ENCODE assay signal across 14 cellular contexts in the genomic region with DNA sequence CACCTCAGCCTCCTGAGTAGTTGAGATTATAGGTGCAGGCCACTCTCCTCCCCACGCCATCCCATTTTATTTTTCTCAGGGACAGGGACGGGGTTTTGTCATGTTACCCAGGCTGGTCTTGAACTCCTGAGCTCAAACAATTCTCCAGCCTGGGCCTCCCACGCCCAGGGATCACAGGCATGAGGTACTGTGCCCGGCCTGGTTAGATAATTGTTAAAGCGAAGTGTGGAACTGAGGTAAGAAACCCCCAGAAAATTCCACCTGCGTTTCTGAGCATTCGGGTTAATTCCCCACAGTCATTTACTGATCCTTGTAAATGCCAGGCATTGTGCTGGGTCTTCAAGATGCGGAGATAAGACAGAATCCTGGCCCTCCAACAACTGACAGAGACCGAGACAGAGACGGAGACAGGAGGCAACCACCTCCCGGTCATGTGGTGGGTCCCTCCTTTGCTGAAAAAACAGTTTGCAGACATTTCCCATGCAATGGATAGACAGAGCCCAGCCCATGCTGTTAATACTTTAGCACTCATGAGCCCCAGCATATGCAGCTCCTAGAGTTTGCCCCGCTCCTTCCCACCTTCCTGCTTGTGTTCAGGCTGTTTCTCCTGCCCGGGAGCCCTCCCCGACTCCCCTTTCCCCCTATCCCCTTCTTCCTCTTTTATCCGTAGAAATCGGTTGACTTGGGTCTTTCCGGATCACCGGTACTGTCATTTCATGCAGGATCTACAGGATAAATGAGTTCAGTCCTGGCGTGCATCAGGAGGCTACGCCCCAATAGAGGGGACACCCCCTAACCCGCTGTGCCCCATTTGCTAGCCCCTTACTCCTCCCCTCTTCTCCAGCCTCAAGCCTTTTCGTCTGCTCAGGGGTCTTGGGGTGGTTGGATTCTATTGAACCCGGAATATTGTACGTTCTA. TPM values are rescaled to one million over a fixed set of nuclear protein-coding genes. Genes with fewer than 3 reads are reported as not detected.
DNase-seq lines count a peak whose midpoint lies in the region; ATAC-seq and TF ChIP-seq lines count a peak whose summit lies in the region.
"Had no signal": no experiment of that assay in that cellular context is flagged by ENCODE, and none has a peak within 500 bp of the region (broad histone marks: within the 10 kb centered on the region; RNA-seq: fewer than 3 reads in every experiment).

No MANE protein-coding gene starts in this region.

- peaks cover 5 to 24% (median 7%) of the 10 kb centered on the region in 3 donors for H3K4me1 Mint-ChIP-seq in CD8-positive, alpha-beta memory T cell

- intact Hi-C loops in Right ventricle myocardium inferior (cut with DNase I) (no loop called here), psoas muscle (cut with DNase I) (loop anchor here in 1 of 2 donors (5.0 kb wide), 1 partner anchor 92 kb away; no protein-coding TSS in a partner anchor)

- H3K4me1 ChIP-seq in right atrium auricular region, result peaks cover 0 to 32% of the 10 kb centered on the region in 2 donors
- peaks cover 11% of the 10 kb centered on the region for H3K4me1 ChIP-seq in psoas muscle
- peaks cover 12% of the 10 kb centered on the region for H3K4me1 ChIP-seq in CD8-positive, alpha-beta memory T cell (ENCODE audit: insufficient read depth, low read length)

- H3K4me3 ChIP-seq in right atrium auricular region (peak overlapping the region; percentile 36 to 92), psoas muscle (peak overlapping the region; percentile 98)
- H3K4me3 ChIP-seq in CD8-positive, alpha-beta memory T cell (ENCODE audit: low read length), result no peak overlapping the region

- H3K36me3 ChIP-seq in right atrium auricular region (peaks cover 29% of the 10 kb centered on the region), psoas muscle (ENCODE audit: insufficient read depth in 1 of 2, low read depth in 1 of 2) (peaks cover 0 to 14% of the 10 kb centered on the region in 2 donors)
- no peaks in the 10 kb centered on the region for H3K36me3 ChIP-seq in CD8-positive, alpha-beta memory T cell (ENCODE audit: insufficient read depth, low read length)

- no peak overlapping the region for H3K27ac Mint-ChIP-seq in CD8-positive, alpha-beta memory T cell

- CTCF ChIA-PET in RWPE1 (lab: Yijun Ruan, JAX), result interaction anchor here (0.6 to 2.7 kb wide), 4 partner anchors 34 to 216 kb away, joined by 3 to 22 read pairs (median 8); no protein-coding TSS in a partner anchor
- CTCF ChIA-PET in CD8-positive, alpha-beta memory T cell (lab: Charles Lee), result interaction anchor here (1.6 to 7.7 kb wide), 4 partner anchors 33 to 210 kb away, joined by 5 to 87 read pairs (median 32); a partner anchor contains a TSS

- H3K27me3 ChIP-seq in right atrium auricular region (no peaks in the 10 kb centered on the region), layer of hippocampus (ENCODE audit: control insufficient read depth, insufficient read depth, low read length) (no peaks in the 10 kb centered on the region), psoas muscle (ENCODE audit: insufficient read depth in 3 of 3, low read length in 2 of 3) (no peaks in the 10 kb centered on the region)
- H3K27me3 ChIP-seq in CD8-positive, alpha-beta memory T cell (ENCODE audit: insufficient read depth, low read length, poor library complexity, severe bottlenecking), result peaks cover 4% of the 10 kb centered on the region

- H3K27ac ChIP-seq in right atrium auricular region, result peak overlapping the region; percentile 79 to 99
- H3K27ac ChIP-seq in layer of hippocampus (ENCODE audit: low read depth, low read length), result peak overlapping the region; percentile 52
- H3K27ac ChIP-seq in psoas muscle, result peak overlapping the region; percentile 18
- H3K27ac ChIP-seq in RWPE1, result no peak overlapping the region
- no peak overlapping the region for H3K27ac ChIP-seq in CD8-positive, alpha-beta memory T cell (ENCODE audit: low read depth, low read length)

- H3K36me3 Mint-ChIP-seq in CD8-positive, alpha-beta memory T cell, result no peaks in the 10 kb centered on the region

- H3K27me3 Mint-ChIP-seq in CD8-positive, alpha-beta memory T cell, result peaks cover 21 to 22% of the 10 kb centered on the region in 2 donors

- POLR2A ChIA-PET in RWPE1 (lab: Yijun Ruan, JAX; ENCODE audit: low non-redundant PET), result no interaction called here
- POLR2A ChIA-PET in CD8-positive, alpha-beta memory T cell (lab: Charles Lee), result interaction anchor here (2.5 to 2.7 kb wide), 2 partner anchors 93 to 206 kb away, joined by 20 to 43 read pairs; a partner anchor contains a TSS

- ATAC-seq in Right ventricle myocardium inferior, result no peak
- no peak for ATAC-seq in psoas muscle
- no peak for ATAC-seq in HG02840 (IDR thresholded peaks at IDR 0.05; ENCODE audit: low FRiP score, unreplicated experiment)
- ATAC-seq in GM21576 (IDR thresholded peaks at IDR 0.05; ENCODE audit: unreplicated experiment), result no peak
- ATAC-seq: SK-N-SH treated with all-trans-retinoic acid at 6 μM for 48 hours had no signal

- WGBS in psoas muscle, 3 donors, result 75 to 80% (median 75%) methylated on average over 24 of the region's 24 CpGs

- TF ChIP-seq CTCF in right atrium auricular region (IDR thresholded peaks at IDR 0.05) (no peak), psoas muscle (IDR thresholded peaks at IDR 0.05) (no peak), RWPE1 (conservative IDR thresholded peaks at IDR 0.05; ENCODE audit: low read depth) (no peak)

- peak overlapping the region in 2 of 7 donors; percentile 41 to 73 for H3K4me3 Mint-ChIP-seq in CD8-positive, alpha-beta memory T cell

- H3K9me3 Mint-ChIP-seq in CD8-positive, alpha-beta memory T cell, result no peaks in the 10 kb centered on the region

- DNase-seq in right atrium auricular region (ENCODE audit: low spot score) (peak; percentile 61), Right ventricle myocardium inferior (ENCODE audit: missing footprints) (no peak), psoas muscle (peak in 1 of 2 donors; percentile 51), RWPE1 (ENCODE audit: low spot score) (no peak)
- no peak for DNase-seq in CD8-positive, alpha-beta memory T cell
- DNase-seq: activated gamma-delta T cell, mammary epithelial cell, NCI-H1092, NCI-H774, small intestine had no signal

- H3K9me3 ChIP-seq in right atrium auricular region (no peaks in the 10 kb centered on the region), psoas muscle (no peaks in the 10 kb centered on the region)
- H3K9me3 ChIP-seq in CD8-positive, alpha-beta memory T cell (ENCODE audit: low read length), result no peaks in the 10 kb centered on the region

RNA-seq across cellular contexts. Expression of a gene that starts 1.6 kb away (rescaled TPM):
- total RNA-seq in right atrium auricular region (100 to 1,000 TPM; 471 to 664 TPM), Right ventricle myocardium inferior (208 TPM), psoas muscle (100 to 1,000 TPM; 111 to 370 (median 154) TPM)
- polyA plus RNA-seq in psoas muscle, result 100 to 1,000 TPM; 120 to 669 (median 345) TPM
- 10 to 100 TPM; 27.4 TPM for total RNA-seq in CD8-positive, alpha-beta memory T cell
- 3.4 TPM for polyA plus RNA-seq in CD8-positive, alpha-beta memory T cell

Comparison
In these comparisons a context has a peak if more than half of its experiments do, and no peak if none do; other contexts are left out.
1. H3K27ac ChIP-seq: peak in right atrium auricular region (2 of 2), layer of hippocampus (single experiment) and psoas muscle (single experiment); none in RWPE1 (single experiment) and CD8-positive, alpha-beta memory T cell (single experiment).